ENCODE assay signal across 8 cellular contexts in the genomic region with DNA sequence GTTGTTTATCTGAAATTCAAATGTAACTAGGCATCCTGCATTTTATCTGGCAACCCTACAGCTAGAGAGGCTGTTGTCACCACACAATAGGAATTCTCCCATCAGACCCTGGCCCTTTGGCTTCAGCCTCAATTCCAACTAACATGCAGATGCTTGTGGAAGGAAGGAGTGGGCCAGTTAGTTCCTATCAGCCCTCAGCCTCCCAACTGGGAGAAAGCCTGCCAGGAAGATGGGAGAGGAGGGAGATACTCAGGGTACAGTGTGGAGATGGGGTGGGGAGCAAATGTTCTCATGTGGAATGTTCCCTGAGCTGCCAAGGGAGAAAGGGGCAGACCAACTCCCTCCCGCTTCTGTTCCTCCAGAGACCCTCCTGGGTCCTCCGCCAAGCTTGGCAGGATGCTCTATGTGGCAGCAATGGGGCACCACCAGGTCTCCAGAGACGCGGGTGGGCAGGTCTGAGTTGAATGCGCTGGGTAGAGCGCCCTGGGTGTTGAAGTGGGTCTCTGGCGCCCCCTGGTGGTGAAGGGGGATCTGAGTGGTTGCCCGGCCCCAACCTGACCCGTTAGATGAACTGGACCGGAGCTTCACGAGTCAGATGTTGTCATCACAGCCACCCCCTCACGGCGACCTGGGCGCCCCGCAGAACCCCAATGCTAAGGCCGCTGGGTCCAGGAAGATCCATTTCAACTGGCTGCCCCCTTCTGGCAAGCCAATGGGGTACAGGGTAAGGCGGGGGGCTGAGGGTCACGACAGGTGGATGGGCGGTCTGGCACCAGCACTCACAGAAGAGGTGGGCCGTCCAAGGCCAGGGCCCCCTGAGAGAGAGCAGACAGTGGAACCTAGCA. TPM values are rescaled to one million over a fixed set of nuclear protein-coding genes. Genes with fewer than 3 reads are reported as not detected.
DNase-seq lines count a peak whose midpoint lies in the region; ATAC-seq and TF ChIP-seq lines count a peak whose summit lies in the region.

No MANE protein-coding gene starts in this region.

- no peak overlapping the region for H3K4me3 ChIP-seq in adrenal gland

- peaks cover 11 to 19% of the 10 kb centered on the region in 2 donors for H3K4me1 ChIP-seq in adrenal gland (replicated peaks in 1 of 2)

- H3K4me1 Mint-ChIP-seq in T-helper 17 cell = peaks cover 13% of the 10 kb centered on the region

- no peaks in the 10 kb centered on the region for H3K27me3 ChIP-seq in adrenal gland

- DNase-seq in NCI-H1417 (lab: John Stamatoyannopoulos, UW) (peak; percentile 45 to 82 (median 49)), NCI-H1417 treated with DMSO at 0.1 percent for 48 hours (lab: John Stamatoyannopoulos, UW) (no peak), NCI-H146 treated with DMSO at 0.1 percent for 48 hours (lab: John Stamatoyannopoulos, UW; ENCODE audit: unreplicated experiment) (peak; percentile 48), T-helper 17 cell (peak; percentile 72 to 85 (median 83)), adrenal gland (peak; percentile 81 to 96 (median 91)), left cardiac atrium (peak; percentile 91), retina (peak; percentile 89)

- intact Hi-C loops in adrenal gland (cut with DNase I) (loop anchor here in 1 of 2 donors (5.0 kb wide), 1 partner anchor 117 kb away; the partner anchor contains the start of gene SMIM5), left cardiac atrium (cut with DNase I) (loop anchor here (5.0 to 10.0 kb wide), 3 partner anchors 72 to 325 kb away; partner anchors contain the start of gene SMIM5 (in 1 of the 2))

- TF ChIP-seq CTCF in adrenal gland (IDR thresholded peaks at IDR 0.05) = peak; percentile 83 to 97 (median 93)

- no peaks in the 10 kb centered on the region for H3K36me3 ChIP-seq in adrenal gland (replicated peaks in 1 of 2)

- TF ChIP-seq POLR2A in adrenal gland (IDR thresholded peaks at IDR 0.05) = no peak

- peaks cover 6% of the 10 kb centered on the region for H3K27me3 Mint-ChIP-seq in T-helper 17 cell

- ATAC-seq in T-helper 17 cell = peak; percentile 76
- ATAC-seq in left cardiac atrium = peak; percentile 65 to 79
- no peak for ATAC-seq in GM21367 (IDR thresholded peaks at IDR 0.05; ENCODE audit: unreplicated experiment)

- peaks cover under 1% of the 10 kb centered on the region for H3K36me3 Mint-ChIP-seq in T-helper 17 cell (ENCODE audit: low read depth)

- H3K27ac ChIP-seq in adrenal gland = peak overlapping the region in 1 of 5 donors; percentile 23

- no peak overlapping the region for H3K27ac Mint-ChIP-seq in T-helper 17 cell

- WGBS in adrenal gland, 4 donors = 14 to 37% (median 18%) methylated on average over 4 to 20 of the region's 20 CpGs

- H3K9me3 ChIP-seq in T-helper 17 cell (ENCODE audit: control insufficient read depth, low read length, poor library complexity, severe bottlenecking) (no peaks in the 10 kb centered on the region), adrenal gland (replicated peaks in 1 of 3) (no peaks in the 10 kb centered on the region)

- H3K4me3 Mint-ChIP-seq in T-helper 17 cell = peak overlapping the region; percentile 12

RNA-seq across cellular contexts. Expression of gene GALK1, which starts 15.2 kb away (rescaled TPM):
- 1 to 10 TPM; 9.6 to 9.7 TPM for total RNA-seq in T-helper 17 cell
- total RNA-seq in adrenal gland = 10 to 100 TPM; 13.9 to 47.3 (median 24.6) TPM
- polyA plus RNA-seq in adrenal gland = 10 to 100 TPM in 2 of 3 donors, 1 to 10 TPM in 1; 1.4 to 39.1 (median 37.2) TPM
- 10 to 100 TPM; 22.0 to 22.9 TPM for total RNA-seq in left cardiac atrium

RNA-seq across cellular contexts. Expression of gene ITGB4, which starts 28.5 kb away (rescaled TPM):
- total RNA-seq in T-helper 17 cell (under 1 TPM in 1 of 2 donors, not detected in 1; 0.72 TPM), adrenal gland (1 to 10 TPM; 3.1 to 9.4 (median 6.9) TPM), left cardiac atrium (10 to 100 TPM; 18.9 to 26.9 TPM)
- polyA plus RNA-seq in adrenal gland = 10 to 100 TPM in 2 of 3 donors, 1 to 10 TPM in 1; 1.0 to 12.5 (median 12.1) TPM

RNA-seq across cellular contexts. Expression of gene UNK, which starts 34.8 kb away (rescaled TPM):
- 10 to 100 TPM; 30.3 to 33.4 TPM for total RNA-seq in T-helper 17 cell
- total RNA-seq in adrenal gland = 10 to 100 TPM; 15.1 to 35.5 (median 24.6) TPM
- polyA plus RNA-seq in adrenal gland = 10 to 100 TPM; 13.6 to 45.9 (median 19.0) TPM
- 10 to 100 TPM; 15.8 to 17.8 TPM for total RNA-seq in left cardiac atrium
